Comparison of ENCODE assay signal across 8 cellular contexts in genomic region chr18:62523255-62523588, GRCh38. TPM values are rescaled to one million over a fixed set of nuclear protein-coding genes. Genes with fewer than 3 reads are reported as not detected.
DNase-seq lines count a peak whose midpoint lies in the region; ATAC-seq, FAIRE-seq and TF ChIP-seq lines count a peak whose summit lies in the region.

No MANE protein-coding gene starts in this region.

- in situ Hi-C loops in astrocyte of the spinal cord (cut with HindIII; ENCODE audit: low sequenced_read_pairs) = no loop called here

- no peak for TF ChIP-seq CTCF in cardiac muscle cell (IDR thresholded peaks at IDR 0.05; ENCODE audit: low read depth, low read length)
- TF ChIP-seq CTCF in astrocyte of the spinal cord (IDR thresholded peaks at IDR 0.05; ENCODE audit: low read depth, low read length) = no peak

- H3K9me3 ChIP-seq in cardiac muscle cell (ENCODE audit: low read depth) = no peaks in the 10 kb centered on the region

- H3K27ac ChIP-seq in cardiac muscle cell = peak overlapping the region; percentile 92

- peaks cover 4% of the 10 kb centered on the region for H3K36me3 Mint-ChIP-seq in memory B cell

- DNase-seq in cardiac muscle cell (ENCODE audit: low read depth in 1 of 2, low spot score in 1 of 2) (no peak), Right ventricle myocardium superior (no peak), astrocyte of the spinal cord (ENCODE audit: low read depth, low spot score) (no peak), memory B cell (ENCODE audit: low spot score in 2 of 2) (no peak), urothelium cell line (ENCODE audit: low spot score) (peak; percentile 83), HuH-7.5 (ENCODE audit: low spot score) (no peak), epidermal melanocyte (ENCODE audit: insufficient read length, low spot score) (no peak)
- no peak for DNase-seq in activated CD8-positive, alpha-beta memory T cell treated with anti-CD3 and anti-CD28 coated beads, Interleukin-2, amount 50 U/mL, for 48 hours

- H3K36me3 ChIP-seq in cardiac muscle cell = no peaks in the 10 kb centered on the region

- peaks cover 20% of the 10 kb centered on the region for H3K4me1 Mint-ChIP-seq in memory B cell

- H3K4me3 Mint-ChIP-seq in memory B cell = no peak overlapping the region

- intact Hi-C loops in Right ventricle myocardium superior (cut with DNase I) = loop anchor here (5.0 to 10.0 kb wide), 2 partner anchors 62 to 96 kb away; no protein-coding TSS in a partner anchor

- peak overlapping the region; percentile 83 for H3K27ac Mint-ChIP-seq in memory B cell

- H3K9me3 Mint-ChIP-seq in memory B cell = no peaks in the 10 kb centered on the region

- H3K4me1 ChIP-seq in cardiac muscle cell (ENCODE audit: low read depth) = peaks cover 7% of the 10 kb centered on the region

- no peak for FAIRE-seq in urothelium cell line (lab: Jason Lieb, UNC)

- H3K4me3 ChIP-seq in cardiac muscle cell (peak overlapping the region; percentile 70), astrocyte of the spinal cord (ENCODE audit: low read depth, low read length) (peak overlapping the region; percentile 50)

- no peak for ATAC-seq in Right ventricle myocardium superior (ENCODE audit: poor library complexity)
- no peak for ATAC-seq in memory B cell (ENCODE audit: low read depth)

- no peaks in the 10 kb centered on the region for H3K27me3 Mint-ChIP-seq in memory B cell

- H3K27me3 ChIP-seq in cardiac muscle cell = peaks cover 16% of the 10 kb centered on the region

RNA-seq across cellular contexts. Expression of gene ZCCHC2, which starts 0.4 kb away (rescaled TPM):
- 12.2 and 25.2 TPM in 2 replicates for total RNA-seq in cardiac muscle cell
- 2.1 and 5.9 TPM in 2 replicates for polyA plus RNA-seq in cardiac muscle cell
- 16.1 TPM for total RNA-seq in Right ventricle myocardium superior
